In the genomic region with DNA sequence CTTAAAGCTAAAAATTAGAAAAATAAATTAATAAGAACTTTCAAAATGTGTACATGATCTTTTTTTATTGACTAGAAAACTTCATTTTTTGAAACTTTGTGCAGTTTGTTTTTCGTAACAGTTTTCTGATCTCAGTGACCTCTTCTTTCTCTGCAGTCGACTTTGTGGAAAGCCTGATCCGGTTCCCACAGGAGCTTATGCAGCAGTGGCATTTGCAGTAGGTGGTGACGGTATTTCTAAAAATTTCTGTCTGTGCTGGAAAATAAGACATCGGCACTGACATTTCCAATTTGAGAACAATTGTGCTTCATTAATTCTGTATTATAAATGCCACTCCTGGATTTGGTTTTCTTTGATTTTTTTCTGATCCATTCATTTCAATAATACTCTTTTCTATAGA, we compare ENCODE assay signal across 37 cellular contexts.
"Had no signal": no experiment of that assay in that cellular context is flagged by ENCODE, and none has a peak within 500 bp of the region (broad histone marks: within the 10 kb centered on the region; RNA-seq: fewer than 3 reads in every experiment).

No MANE protein-coding gene starts in this region.

- DNase-seq: activated CD4-positive, alpha-beta memory T cell treated with anti-CD3 and anti-CD28 coated beads for 36 hours; activated CD4-positive, alpha-beta T cell treated with anti-CD3 and anti-CD28 coated beads for 1 hour; activated CD4-positive, alpha-beta T cell treated with anti-CD3 and anti-CD28 coated beads for 36 hours; activated CD4-positive, alpha-beta T cell treated with anti-CD3 and anti-CD28 coated beads for 48 hours; activated CD4-positive, alpha-beta T cell treated with anti-CD3 and anti-CD28 coated beads, Interleukin-2, amount 10 ng/mL, durations not matched to agents 7 days and 5 days; activated CD4-positive, alpha-beta T cell treated with anti-CD3 and anti-CD28 coated beads, Interleukin-2, amount 50 U/mL, for 4 hours; activated CD4-positive, CD25-positive, alpha-beta regulatory T cell; activated CD8-positive, alpha-beta memory T cell treated with anti-CD3 and anti-CD28 coated beads, Interleukin-2, amount 50 U/mL, for 4 hours; activated CD8-positive, alpha-beta T cell treated with anti-CD3 and anti-CD28 coated beads for 36 hours; activated effector memory CD4-positive, alpha-beta T cell treated with Interleukin-2 at 50 U/mL for 16 hours; activated gamma-delta T cell; activated naive CD4-positive, alpha-beta T cell treated with anti-CD3 and anti-CD28 coated beads, Interleukin-2, amount 10 ng/mL, durations not matched to agents 7 days and 5 days; activated naive CD4-positive, alpha-beta T cell treated with Interleukin-2 at 50 U/mL for 16 hours; activated naive CD8-positive, alpha-beta T cell treated with anti-CD3 and anti-CD28 coated beads, Interleukin-2, amount 10 ng/mL, durations not matched to agents 7 days and 5 days; activated naive CD8-positive, alpha-beta T cell treated with anti-CD3 and anti-CD28 coated beads, Interleukin-2, amount 50 U/mL, for 24 hours; activated T-cell treated with anti-CD3 and anti-CD28 coated beads for 4 hours; activated T-cell treated with anti-CD3 and anti-CD28 coated beads, Interleukin-2, amount 50 U/mL, for 1 hour; activated T-cell treated with anti-CD3 and anti-CD28 coated beads, Interleukin-2, amount 50 U/mL, for 4 hours; amygdala; anterior cingulate cortex; cerebellar nuclear complex; SW 1271; T-helper 1 cell; T-helper 2 cell; T-helper 9 cell; WERI-Rb-1 had no signal

- ATAC-seq: activated CD4-positive, alpha-beta T cell treated with anti-CD3 and anti-CD28 coated beads for 36 hours; activated CD4-positive, CD25-positive, alpha-beta regulatory T cell treated with anti-CD3 and anti-CD28 coated beads, Interleukin-2, amount 50 U/mL, for 24 hours; activated CD8-positive, alpha-beta T cell treated with anti-CD3 and anti-CD28 coated beads for 36 hours; activated naive CD8-positive, alpha-beta T cell treated with anti-CD3 and anti-CD28 coated beads, Interleukin-2, amount 50 U/mL, for 24 hours; activated T-cell treated with anti-CD3 and anti-CD28 coated beads, Interleukin-2, amount 50 U/mL, for 4 hours had no signal

- H3K9me3 ChIP-seq: ascending aorta had no signal

- H3K27me3 Mint-ChIP-seq: activated CD4-positive, alpha-beta T cell treated with anti-CD3 and anti-CD28 coated beads, Interleukin-2, amount 10 ng/mL, durations not matched to agents 7 days and 5 days; activated naive CD4-positive, alpha-beta T cell treated with anti-CD3 and anti-CD28 coated beads, Interleukin-2, amount 10 ng/mL, durations not matched to agents 7 days and 5 days; activated naive CD4-positive, alpha-beta T cell treated with anti-CD3 and anti-CD28 coated beads, Interleukin-2, amount 50 U/mL, for 24 hours; activated naive CD8-positive, alpha-beta T cell treated with anti-CD3 and anti-CD28 coated beads, Interleukin-2, amount 10 ng/mL, durations not matched to agents 7 days and 5 days; central memory CD8-positive, alpha-beta T cell had no signal

- H3K36me3 ChIP-seq: ascending aorta, cardiac muscle cell, WERI-Rb-1 had no signal

- H3K4me1 ChIP-seq: ascending aorta had no signal

- H3K4me3 Mint-ChIP-seq: activated CD4-positive, alpha-beta memory T cell treated with anti-CD3 and anti-CD28 coated beads for 36 hours; activated CD4-positive, alpha-beta T cell treated with anti-CD3 and anti-CD28 coated beads for 36 hours; activated CD4-positive, alpha-beta T cell treated with anti-CD3 and anti-CD28 coated beads, Interleukin-2, amount 10 ng/mL, durations not matched to agents 7 days and 5 days; activated CD8-positive, alpha-beta T cell treated with anti-CD3 and anti-CD28 coated beads for 36 hours; activated naive CD4-positive, alpha-beta T cell treated with anti-CD3 and anti-CD28 coated beads, Interleukin-2, amount 10 ng/mL, durations not matched to agents 7 days and 5 days; activated naive CD4-positive, alpha-beta T cell treated with anti-CD3 and anti-CD28 coated beads, Interleukin-2, amount 50 U/mL, for 24 hours; activated naive CD8-positive, alpha-beta T cell; activated naive CD8-positive, alpha-beta T cell treated with anti-CD3 and anti-CD28 coated beads, Interleukin-2, amount 10 ng/mL, durations not matched to agents 7 days and 5 days; activated naive CD8-positive, alpha-beta T cell treated with anti-CD3 and anti-CD28 coated beads, Interleukin-2, amount 50 U/mL, for 24 hours; activated T-cell treated with anti-CD3 and anti-CD28 coated beads, Interleukin-2, amount 50 U/mL, for 4 hours; brain; central memory CD8-positive, alpha-beta T cell; T-helper 1 cell treated with Interleukin-12 subunit alpha and Interleukin-12 subunit beta and Interleukin-4 antibody, amounts not matched to agents 30 μg/mL and 1 μg/mL, for 36 hours; T-helper 2 cell treated with Interferon-gamma antibody and Interleukin-4, amounts not matched to agents 5 μg/mL and 100 μg/mL, for 36 hours; WTC11 had no signal

- H3K4me1 Mint-ChIP-seq: activated CD4-positive, alpha-beta T cell treated with anti-CD3 and anti-CD28 coated beads for 36 hours; activated CD4-positive, alpha-beta T cell treated with anti-CD3 and anti-CD28 coated beads, Interleukin-2, amount 10 ng/mL, durations not matched to agents 7 days and 5 days; activated naive CD4-positive, alpha-beta T cell treated with anti-CD3 and anti-CD28 coated beads, Interleukin-2, amount 10 ng/mL, durations not matched to agents 7 days and 5 days; activated naive CD4-positive, alpha-beta T cell treated with anti-CD3 and anti-CD28 coated beads, Interleukin-2, amount 50 U/mL, for 24 hours; activated naive CD8-positive, alpha-beta T cell treated with anti-CD3 and anti-CD28 coated beads, Interleukin-2, amount 10 ng/mL, durations not matched to agents 7 days and 5 days; activated naive CD8-positive, alpha-beta T cell treated with anti-CD3 and anti-CD28 coated beads, Interleukin-2, amount 50 U/mL, for 24 hours; central memory CD8-positive, alpha-beta T cell had no signal

- H3K36me3 Mint-ChIP-seq: activated CD4-positive, alpha-beta memory T cell treated with anti-CD3 and anti-CD28 coated beads for 36 hours; activated naive CD4-positive, alpha-beta T cell treated with anti-CD3 and anti-CD28 coated beads, Interleukin-2, amount 10 ng/mL, durations not matched to agents 7 days and 5 days; activated naive CD4-positive, alpha-beta T cell treated with anti-CD3 and anti-CD28 coated beads, Interleukin-2, amount 50 U/mL, for 24 hours; activated naive CD8-positive, alpha-beta T cell; activated naive CD8-positive, alpha-beta T cell treated with anti-CD3 and anti-CD28 coated beads, Interleukin-2, amount 10 ng/mL, durations not matched to agents 7 days and 5 days; brain; WTC11 had no signal

- H3K27ac Mint-ChIP-seq: activated CD4-positive, alpha-beta memory T cell treated with anti-CD3 and anti-CD28 coated beads for 36 hours; activated CD4-positive, alpha-beta T cell treated with anti-CD3 and anti-CD28 coated beads for 36 hours; activated CD4-positive, alpha-beta T cell treated with anti-CD3 and anti-CD28 coated beads, Interleukin-2, amount 10 ng/mL, durations not matched to agents 7 days and 5 days; activated CD8-positive, alpha-beta T cell treated with anti-CD3 and anti-CD28 coated beads for 36 hours; activated naive CD4-positive, alpha-beta T cell treated with anti-CD3 and anti-CD28 coated beads, Interleukin-2, amount 10 ng/mL, durations not matched to agents 7 days and 5 days; activated naive CD4-positive, alpha-beta T cell treated with anti-CD3 and anti-CD28 coated beads, Interleukin-2, amount 50 U/mL, for 24 hours; activated naive CD8-positive, alpha-beta T cell; activated naive CD8-positive, alpha-beta T cell treated with anti-CD3 and anti-CD28 coated beads, Interleukin-2, amount 10 ng/mL, durations not matched to agents 7 days and 5 days; activated naive CD8-positive, alpha-beta T cell treated with anti-CD3 and anti-CD28 coated beads, Interleukin-2, amount 50 U/mL, for 24 hours; activated T-helper 2 cell treated with anti-CD3 and anti-CD28 coated beads, Interferon-gamma antibody, Interleukin-2, Interleukin-4, amounts not matched to agents 10 μg/mL and 5 μg/mL and 100 μg/mL, durations not matched to agents 14 hours and 24 hours and 36 hours; brain; T-helper 1 cell treated with Interleukin-12 subunit alpha and Interleukin-12 subunit beta and Interleukin-4 antibody, amounts not matched to agents 30 μg/mL and 1 μg/mL, for 36 hours; T-helper 2 cell treated with Interferon-gamma antibody and Interleukin-4, amounts not matched to agents 5 μg/mL and 100 μg/mL, for 36 hours; WTC11 had no signal

- H3K27me3 ChIP-seq: ascending aorta, cardiac muscle cell had no signal

- H3K27ac ChIP-seq: ascending aorta, cardiac muscle cell, WERI-Rb-1 had no signal

- H3K4me3 ChIP-seq: ascending aorta, cardiac muscle cell had no signal

- H3K9me3 Mint-ChIP-seq: activated CD4-positive, alpha-beta memory T cell treated with anti-CD3 and anti-CD28 coated beads for 36 hours; activated CD4-positive, alpha-beta T cell treated with anti-CD3 and anti-CD28 coated beads, Interleukin-2, amount 10 ng/mL, durations not matched to agents 7 days and 5 days; activated CD8-positive, alpha-beta T cell treated with anti-CD3 and anti-CD28 coated beads for 36 hours; activated naive CD4-positive, alpha-beta T cell treated with anti-CD3 and anti-CD28 coated beads, Interleukin-2, amount 10 ng/mL, durations not matched to agents 7 days and 5 days; activated naive CD4-positive, alpha-beta T cell treated with anti-CD3 and anti-CD28 coated beads, Interleukin-2, amount 50 U/mL, for 24 hours; activated naive CD8-positive, alpha-beta T cell treated with anti-CD3 and anti-CD28 coated beads, Interleukin-2, amount 50 U/mL, for 24 hours; activated T-helper 2 cell treated with anti-CD3 and anti-CD28 coated beads, Interferon-gamma antibody, Interleukin-2, Interleukin-4, amounts not matched to agents 10 μg/mL and 5 μg/mL and 100 μg/mL, durations not matched to agents 14 hours and 24 hours and 36 hours; brain; central memory CD8-positive, alpha-beta T cell; T-helper 1 cell treated with Interleukin-12 subunit alpha and Interleukin-12 subunit beta and Interleukin-4 antibody, amounts not matched to agents 30 μg/mL and 1 μg/mL, for 36 hours; T-helper 2 cell treated with Interferon-gamma antibody and Interleukin-4, amounts not matched to agents 5 μg/mL and 100 μg/mL, for 36 hours; WTC11 had no signal
